ENCODE assay signal across 1 cellular context in genomic region chr5:127072861-127073846, GRCh38.
A peak's percentile ranks its signal among the peaks of the same experiment; 100 is the strongest.
TF ChIP-seq lines count a peak whose summit lies in the region.

TSS of gene C5orf63 (minus strand) at chr5:127073502. CDS start at chr5:127058995, 14,507 bp downstream.

TF ChIP-seq in HepG2, 621 proteins besides CTCF, POLR2A, EP300 and RAD21 (continued from another document and continues in another):
- TF ChIP-seq HMGXB3 (CRISPR knock-in tag; IDR thresholded peaks at IDR 0.05; ENCODE audit: borderline replicate concordance), result no peak
- no peak for TF ChIP-seq CENPX (CRISPR knock-in tag; IDR thresholded peaks at IDR 0.05)
- TF ChIP-seq TFDP1 (CRISPR knock-in tag; IDR thresholded peaks at IDR 0.05; ENCODE audit: borderline replicate concordance), result peak; percentile 89; the same call in 1 of the 2 replicates
- TF ChIP-seq ATRX (CRISPR knock-in tag; IDR thresholded peaks at IDR 0.05; ENCODE audit: borderline replicate concordance), result no peak
- peak; percentile 59; the same call in 1 of the 2 replicates for TF ChIP-seq THRA (CRISPR knock-in tag; IDR thresholded peaks at IDR 0.05; ENCODE audit: borderline replicate concordance)
- TF ChIP-seq ZBTB25 (CRISPR knock-in tag; IDR thresholded peaks at IDR 0.05), result no peak
- TF ChIP-seq GLI4 (CRISPR knock-in tag; IDR thresholded peaks at IDR 0.05; ENCODE audit: borderline replicate concordance), result no peak; the same call in 1 of the 2 replicates
- peak; percentile 52 for TF ChIP-seq XRCC5 (optimal IDR thresholded peaks at IDR 0.05; ENCODE audit: low read length)
- TF ChIP-seq SOX13 (IDR thresholded peaks at IDR 0.05), result no peak
- TF ChIP-seq SOX13 (CRISPR knock-in tag; conservative IDR thresholded peaks at IDR 0.05 in 1 of 2, IDR thresholded peaks at IDR 0.05 in 1 of 2), result peak in 1 of 2 experiments; percentile 47; a peak in 1 of 4 replicates
- TF ChIP-seq ATF5 (CRISPR knock-in tag; IDR thresholded peaks at IDR 0.05; ENCODE audit: low read depth), result no peak
- 0 out of 2 replicates have a peak, but pooled peaks have one; percentile 39 for TF ChIP-seq ZNF510 (CRISPR knock-in tag; IDR thresholded peaks at IDR 0.05; ENCODE audit: low read depth)
- TF ChIP-seq ZNF34 (CRISPR knock-in tag; IDR thresholded peaks at IDR 0.05; ENCODE audit: borderline replicate concordance), result no peak
- peak; percentile 83 for TF ChIP-seq ZNF772 (CRISPR knock-in tag; IDR thresholded peaks at IDR 0.05)
- TF ChIP-seq CSRNP1 (CRISPR knock-in tag; IDR thresholded peaks at IDR 0.05), result 0 out of 2 replicates have a peak, but pooled peaks have one; percentile 82
- 0 out of 2 replicates have a peak, but pooled peaks have one; percentile 53 for TF ChIP-seq BATF2 (CRISPR knock-in tag; IDR thresholded peaks at IDR 0.05)
- TF ChIP-seq PHF20 (CRISPR knock-in tag; IDR thresholded peaks at IDR 0.05), result peak; percentile 94
- TF ChIP-seq ZNF558 (CRISPR knock-in tag; IDR thresholded peaks at IDR 0.05; ENCODE audit: borderline replicate concordance), result peak; percentile 91; the same call in 1 of the 2 replicates
- TF ChIP-seq ONECUT2 (CRISPR knock-in tag; IDR thresholded peaks at IDR 0.05), result no peak
- TF ChIP-seq CBFB (CRISPR knock-in tag; IDR thresholded peaks at IDR 0.05), result no peak
- no peak for TF ChIP-seq SRSF4 (IDR thresholded peaks at IDR 0.05; ENCODE audit: low read depth, low read length, poor library complexity, severe bottlenecking)
- TF ChIP-seq HOXA9 (CRISPR knock-in tag; IDR thresholded peaks at IDR 0.05; ENCODE audit: borderline replicate concordance), result no peak
- TF ChIP-seq ZNF280B (CRISPR knock-in tag; IDR thresholded peaks at IDR 0.05; ENCODE audit: borderline replicate concordance), result no peak
- TF ChIP-seq ZNF556 (CRISPR knock-in tag; IDR thresholded peaks at IDR 0.05; ENCODE audit: borderline replicate concordance), result 0 out of 2 replicates have a peak, but pooled peaks have one; percentile 50
- TF ChIP-seq CEBPB (IDR thresholded peaks at IDR 0.05; ENCODE audit: borderline replicate concordance, low read depth, low read length), result no peak
- TF ChIP-seq PLRG1 (conservative IDR thresholded peaks at IDR 0.05), result no peak
- TF ChIP-seq MAFK (conservative IDR thresholded peaks at IDR 0.05 in 1 of 2, IDR thresholded peaks at IDR 0.05 in 1 of 2; ENCODE audit: low read length in 2 of 2), result no peak
- peak; percentile 79; the same call in 1 of the 2 replicates for TF ChIP-seq MTF1 (CRISPR knock-in tag; IDR thresholded peaks at IDR 0.05)
- TF ChIP-seq ZNF776 (CRISPR knock-in tag; IDR thresholded peaks at IDR 0.05), result peak; percentile 71; the same call in 1 of the 2 replicates
- TF ChIP-seq ZNF704 (CRISPR knock-in tag; IDR thresholded peaks at IDR 0.05; ENCODE audit: borderline replicate concordance), result peak; percentile 95; the same call in 1 of the 2 replicates
- TF ChIP-seq RERE (CRISPR knock-in tag; IDR thresholded peaks at IDR 0.05; ENCODE audit: low read depth), result no peak
- 0 out of 2 replicates have a peak, but pooled peaks have one; percentile 25 for TF ChIP-seq ISX (CRISPR knock-in tag; conservative IDR thresholded peaks at IDR 0.05)
- no peak; the same call in 1 of the 2 replicates for TF ChIP-seq HOMEZ (CRISPR knock-in tag; IDR thresholded peaks at IDR 0.05; ENCODE audit: low read depth)
